8 cellular contexts compared by ENCODE assay signal in the genomic region with DNA sequence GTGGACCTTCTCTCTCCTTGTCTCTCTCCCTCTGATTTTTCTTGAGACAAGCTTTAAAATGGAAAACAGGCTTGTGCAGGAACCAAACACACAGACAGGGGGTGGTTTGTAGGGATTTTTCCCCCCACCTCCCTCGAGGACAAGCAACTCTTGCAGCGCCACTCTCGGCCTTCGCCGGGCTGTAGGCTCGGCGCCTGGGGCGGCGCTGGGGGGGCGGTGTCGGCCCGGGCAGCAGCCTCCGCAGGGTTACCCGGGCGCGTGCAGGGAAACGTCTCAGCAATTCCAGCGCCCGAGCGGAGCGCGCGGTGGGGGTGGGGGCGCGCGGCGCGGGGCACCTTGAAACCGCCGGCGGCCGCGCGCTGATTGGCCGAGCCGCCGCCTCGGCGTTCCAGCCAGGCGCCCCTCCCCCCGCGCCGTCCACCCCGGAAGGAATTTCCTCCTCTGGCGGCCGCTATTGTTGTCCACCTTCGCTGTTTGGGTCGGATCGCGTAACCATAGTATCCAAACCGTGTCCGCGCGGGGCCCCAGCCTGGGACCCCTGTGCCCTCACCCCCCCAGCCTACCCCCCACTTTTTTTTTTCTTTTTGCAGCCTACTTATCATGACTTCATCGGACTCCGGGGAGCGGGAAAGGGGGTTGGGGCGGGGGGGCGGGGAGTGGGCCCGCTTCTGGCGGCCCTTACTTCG. TPM values are rescaled to one million over a fixed set of nuclear protein-coding genes. Genes with fewer than 3 reads are reported as not detected.
DNase-seq lines count a peak whose midpoint lies in the region; ATAC-seq, FAIRE-seq and TF ChIP-seq lines count a peak whose summit lies in the region.

No MANE protein-coding gene starts in this region.

- H3K4me2 ChIP-seq in GM23248 (ENCODE audit: unreplicated experiment): peak overlapping the region; percentile 84

- peak overlapping the region; percentile 78 for H3K27ac ChIP-seq in GM23248
- H3K27ac ChIP-seq in adrenal gland: peak overlapping the region; percentile 72 to 91 (median 90)
- peak overlapping the region; percentile 78 to 97 (median 92) for H3K27ac ChIP-seq in heart left ventricle
- peak overlapping the region; percentile 85 to 99 (median 90) for H3K27ac ChIP-seq in tibial nerve

- no peak for TF ChIP-seq CTCF in D721Med (IDR thresholded peaks at IDR 0.05; ENCODE audit: insufficient read depth, missing control alignments)
- peak in 5 of 6 experiments; percentile 15 to 37 (median 33) for TF ChIP-seq CTCF in adrenal gland (IDR thresholded peaks at IDR 0.05)
- peak in 8 of 12 donors; percentile 9 to 37 (median 22) for TF ChIP-seq CTCF in heart left ventricle (IDR thresholded peaks at IDR 0.05)
- peak in 4 of 5 experiments; percentile 15 to 70 (median 32) for TF ChIP-seq CTCF in tibial nerve (IDR thresholded peaks at IDR 0.05)

- H3K4me1 ChIP-seq in GM23248 (ENCODE audit: insufficient read depth) (peaks cover 10% of the 10 kb centered on the region), adrenal gland (replicated peaks in 1 of 2) (peaks cover 14 to 26% of the 10 kb centered on the region in 2 donors), heart left ventricle (peaks cover 3 to 32% (median 20%) of the 10 kb centered on the region in 12 donors), tibial nerve (peaks cover 0 to 44% (median 25%) of the 10 kb centered on the region in 4 donors)

- TF ChIP-seq EP300 in tibial nerve (IDR thresholded peaks at IDR 0.05): peak in 1 of 2 donors; percentile 79

- H3K36me3 ChIP-seq in GM23248 (ENCODE audit: low read depth) (no peaks in the 10 kb centered on the region), adrenal gland (replicated peaks in 1 of 2) (no peaks in the 10 kb centered on the region), heart left ventricle (no peaks in the 10 kb centered on the region), tibial nerve (no peaks in the 10 kb centered on the region)

- H3K27me3 ChIP-seq in GM23248 (replicated peaks; ENCODE audit: insufficient read depth) (no peaks in the 10 kb centered on the region), adrenal gland (no peaks in the 10 kb centered on the region), heart left ventricle (peaks cover 0 to 6% (median 0%) of the 10 kb centered on the region in 9 donors), tibial nerve (no peaks in the 10 kb centered on the region)

- peak overlapping the region; percentile 87 for H3K9ac ChIP-seq in GM23248

- 0% methylated on average over 21 to 31 of the region's 62 CpGs for WGBS in GM23248 (ENCODE audit: low coverage in 1 of 2, low lambda C conversion rate in 2 of 2, missing lambda C conversion rate in 2 of 2), 2 experiments
- WGBS in adrenal gland, 4 donors: 0 to 1% (median 0%) methylated on average over 19 to 60 of the region's 62 CpGs
- 0 to 1% (median 0%) methylated on average over 27 to 62 of the region's 62 CpGs for WGBS in heart left ventricle, 4 donors
- WGBS in tibial nerve, 2 donors: 0% methylated on average over 30 to 45 of the region's 62 CpGs

- H3K9me3 ChIP-seq in GM23248 (ENCODE audit: low read depth) (no peaks in the 10 kb centered on the region), adrenal gland (replicated peaks in 1 of 3) (no peaks in the 10 kb centered on the region), heart left ventricle (no peaks in the 10 kb centered on the region), tibial nerve (no peaks in the 10 kb centered on the region)

- peak overlapping the region; percentile 82 for H3K4me3 ChIP-seq in GM23248
- H3K4me3 ChIP-seq in adrenal gland: peak overlapping the region in 3 of 4 donors; percentile 11 to 73 (median 58)
- peak overlapping the region; percentile 48 to 88 (median 65) for H3K4me3 ChIP-seq in heart left ventricle
- H3K4me3 ChIP-seq in tibial nerve: peak overlapping the region; percentile 56 to 73 (median 70)

- H4K20me1 ChIP-seq in GM23248 (ENCODE audit: insufficient read depth): no peaks in the 10 kb centered on the region

- peak; percentile 80 to 94 (median 86) for ATAC-seq in heart left ventricle

- peak in 1 of 2 donors; percentile 56 for TF ChIP-seq POLR2A in adrenal gland (IDR thresholded peaks at IDR 0.05)
- TF ChIP-seq POLR2A in heart left ventricle (IDR thresholded peaks at IDR 0.05): peak in 1 of 2 donors; percentile 51
- peak in 1 of 2 donors; percentile 46 for TF ChIP-seq POLR2A in tibial nerve (IDR thresholded peaks at IDR 0.05)

- H3F3A ChIP-seq in GM23248 (ENCODE audit: insufficient read depth): 0 out of 2 replicates have a peak, but pooled peaks cover 3% of the 10 kb centered on the region

- intact Hi-C loops in adrenal gland (cut with DNase I): loop anchor here (5.0 kb wide), 2 partner anchors 211 to 266 kb away; no protein-coding TSS in a partner anchor
- intact Hi-C loops in heart left ventricle (cut with DNase I): loop anchor here in 9 of 10 donors (1.0 to 10.0 kb wide), 21 partner anchors 79 to 417 kb away; a partner anchor contains a TSS
- intact Hi-C loops in posterior cingulate gyrus (cut with DNase I): loop anchor here (1.0 to 10.0 kb wide), 5 partner anchors 81 to 541 kb away; a partner anchor contains a TSS

- peak overlapping the region; percentile 90 for H2AFZ ChIP-seq in GM23248

- DNase-seq in D721Med (ENCODE audit: insufficient read length, low spot score): peak; percentile 67
- peak; percentile 95 for DNase-seq in GM23248
- DNase-seq in NCI-H1105 treated with DMSO at 0.1 percent for 48 hours (lab: John Stamatoyannopoulos, UW): peak; percentile 88
- DNase-seq in SW480 (ENCODE audit: low spot score): peak; percentile 82
- DNase-seq in adrenal gland: peak; percentile 91 to 97 (median 93)
- peak; percentile 93 to 97 (median 95) for DNase-seq in heart left ventricle
- peak; percentile 80 to 97 (median 86) for DNase-seq in posterior cingulate gyrus
- DNase-seq in tibial nerve (ENCODE audit: low spot score in 2 of 2): peak; percentile 88 to 90

- no peak for FAIRE-seq in D721Med (lab: Jason Lieb, UNC)

- H3K9me2 ChIP-seq in GM23248 (ENCODE audit: insufficient read depth): no peaks in the 10 kb centered on the region

- in situ Hi-C loops in GM23248 (cut with MboI): loop anchor here (5.0 to 25.0 kb wide), 2 partner anchors 76 to 376 kb away; no protein-coding TSS in a partner anchor

- H3K79me2 ChIP-seq in GM23248 (ENCODE audit: insufficient read depth): no peaks in the 10 kb centered on the region

RNA-seq across cellular contexts. Expression of a gene that starts 59.8 kb away (rescaled TPM):
- 3.6 and 4.8 TPM in 2 replicates for total RNA-seq in GM23248 (2014; rRNA removed; shearing (Covaris generic))
- polyA plus RNA-seq in GM23248 (2016; fragmentation: Nextera tagmentation; extraction: Ambion mirVana): 3.4 and 3.6 TPM in 2 replicates
- 10 to 100 TPM in 3 of 8 donors, 1 to 10 TPM in 5; 6.0 to 12.7 (median 9.7) TPM for total RNA-seq in adrenal gland
- 1 to 10 TPM; 1.6 to 9.1 (median 4.1) TPM for polyA plus RNA-seq in adrenal gland
- total RNA-seq in heart left ventricle: 10 to 100 TPM; 33.2 to 69.3 (median 55.9) TPM
- polyA plus RNA-seq in heart left ventricle: 10 to 100 TPM; 40.8 to 60.8 TPM
- total RNA-seq in tibial nerve: 10 to 100 TPM in 2 of 4 donors, 1 to 10 TPM in 2; 7.5 to 13.8 (median 10.2) TPM

Comparison
In these comparisons a context has a peak if more than half of its experiments do, and no peak if none do; other contexts are left out.
1. Peak in every context shown above with its lines: DNase-seq, ATAC-seq, H3K4me3 ChIP-seq and H3K27ac ChIP-seq.